In the genomic region with DNA sequence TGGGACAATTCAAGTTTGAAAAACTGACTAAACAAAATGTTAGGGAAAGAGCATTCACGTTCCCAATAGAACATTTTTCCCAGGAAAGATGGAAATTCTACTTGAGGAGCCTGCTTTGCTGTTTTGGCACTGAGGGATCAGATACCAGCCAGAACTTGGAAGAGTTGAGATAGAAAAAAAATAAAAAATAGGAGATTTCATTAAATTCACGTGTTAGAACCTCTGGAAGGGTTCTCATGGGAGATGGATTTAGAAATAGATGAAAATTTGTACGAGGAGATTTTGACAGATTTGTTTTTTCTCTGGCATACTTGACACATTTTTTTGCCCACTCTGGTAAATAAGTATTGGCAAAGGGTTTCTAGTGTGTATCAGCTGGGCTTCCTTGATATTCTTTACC, we compare ENCODE assay signal across 30 cellular contexts.
"Had no signal": no experiment of that assay in that cellular context is flagged by ENCODE, and none has a peak within 500 bp of the region (broad histone marks: within the 10 kb centered on the region; RNA-seq: fewer than 3 reads in every experiment).

No MANE protein-coding gene starts in this region.

- H3K4me1 Mint-ChIP-seq: activated B cell treated with CpG ODN at 0.5 μM for 24 hours; activated CD4-positive, alpha-beta T cell treated with anti-CD3 and anti-CD28 coated beads, Interleukin-2, amount 10 ng/mL, durations not matched to agents 24 days and 14 days; activated CD8-positive, alpha-beta memory T cell treated with anti-CD3 and anti-CD28 coated beads, Interleukin-2, amount 10 ng/mL, durations not matched to agents 7 days and 5 days; activated naive CD4-positive, alpha-beta T cell treated with anti-CD3 and anti-CD28 coated beads, Interleukin-2, amount 50 U/mL, for 24 hours had no signal

- H3K36me3 ChIP-seq: brain microvascular endothelial cell, cardiac muscle cell had no signal

- H3K4me3 ChIP-seq: cardiac muscle cell had no signal

- H3K27me3 ChIP-seq: brain microvascular endothelial cell, cardiac muscle cell had no signal

- ATAC-seq: activated CD8-positive, alpha-beta memory T cell treated with anti-CD3 and anti-CD28 coated beads, Interleukin-2, amount 10 ng/mL, durations not matched to agents 7 days and 5 days; Panc1; T-helper 17 cell had no signal

- DNase-seq: activated B cell treated with CpG ODN at 0.5 μM for 24 hours; activated CD4-positive, alpha-beta T cell treated with anti-CD3 and anti-CD28 coated beads for 1 hour; activated CD4-positive, alpha-beta T cell treated with anti-CD3 and anti-CD28 coated beads, Interleukin-2, amount 10 ng/mL, durations not matched to agents 24 days and 14 days; activated CD4-positive, alpha-beta T cell treated with anti-CD3 and anti-CD28 coated beads, Interleukin-2, amount 50 U/mL, for 48 hours; activated CD8-positive, alpha-beta memory T cell treated with anti-CD3 and anti-CD28 coated beads, Interleukin-2, amount 10 ng/mL, durations not matched to agents 7 days and 5 days; activated effector memory CD4-positive, alpha-beta T cell treated with Interleukin-2 at 50 U/mL for 16 hours; activated naive CD4-positive, alpha-beta T cell; activated T-cell treated with anti-CD3 and anti-CD28 coated beads, Interleukin-2, amount 50 U/mL, for 24 hours; amniotic stem cell; brain microvascular endothelial cell; IMR-90; KG1; MV-4-11; NCI-H1092 treated with DMSO at 0.1 percent for 48 hours; NCI-H1417 treated with DMSO at 0.1 percent for 48 hours; NCI-H1694 treated with DMSO at 0.1 percent for 48 hours; NCI-H2029 treated with DMSO at 0.1 percent for 48 hours; NCI-H345; NCI-H510A; NCI-H526 treated with DMSO at 0.1 percent for 48 hours; NCI-H82; NK-92 treated with Interleukin-12 subunit alpha and Interleukin-12 subunit beta, amount 100 ng/mL, for 24 hours; OCI-M1; SIG-M5; T-helper 17 cell; T1000 had no signal

- H3K27me3 Mint-ChIP-seq: activated naive CD4-positive, alpha-beta T cell treated with anti-CD3 and anti-CD28 coated beads, Interleukin-2, amount 50 U/mL, for 24 hours had no signal

- H3K4me3 Mint-ChIP-seq: activated B cell treated with CpG ODN at 0.5 μM for 24 hours; activated CD4-positive, alpha-beta T cell treated with anti-CD3 and anti-CD28 coated beads, Interleukin-2, amount 10 ng/mL, durations not matched to agents 24 days and 14 days; activated CD8-positive, alpha-beta memory T cell treated with anti-CD3 and anti-CD28 coated beads, Interleukin-2, amount 10 ng/mL, durations not matched to agents 7 days and 5 days; activated naive CD4-positive, alpha-beta T cell treated with anti-CD3 and anti-CD28 coated beads, Interleukin-2, amount 50 U/mL, for 24 hours; activated T-cell treated with anti-CD3 and anti-CD28 coated beads, Interleukin-2, amount 50 U/mL, for 24 hours; activated T-helper 1 cell treated with anti-CD3 and anti-CD28 coated beads, Interleukin-12 subunit alpha, Interleukin-12 subunit beta, Interleukin-2, Interleukin-4 antibody, amounts not matched to agents 30 ng/mL and 10 ng/mL and 1 ng/mL, durations not matched to agents 14 hours and 24 hours and 36 hours; T-helper 17 cell had no signal

- H3K27ac Mint-ChIP-seq: activated B cell treated with CpG ODN at 0.5 μM for 24 hours; activated CD4-positive, alpha-beta T cell treated with anti-CD3 and anti-CD28 coated beads, Interleukin-2, amount 10 ng/mL, durations not matched to agents 24 days and 14 days; activated CD8-positive, alpha-beta memory T cell treated with anti-CD3 and anti-CD28 coated beads, Interleukin-2, amount 10 ng/mL, durations not matched to agents 7 days and 5 days; activated naive CD4-positive, alpha-beta T cell treated with anti-CD3 and anti-CD28 coated beads, Interleukin-2, amount 50 U/mL, for 24 hours; activated T-cell treated with anti-CD3 and anti-CD28 coated beads, Interleukin-2, amount 50 U/mL, for 24 hours; activated T-helper 1 cell treated with anti-CD3 and anti-CD28 coated beads, Interleukin-12 subunit alpha, Interleukin-12 subunit beta, Interleukin-2, Interleukin-4 antibody, amounts not matched to agents 30 ng/mL and 10 ng/mL and 1 ng/mL, durations not matched to agents 14 hours and 24 hours and 36 hours; T-helper 17 cell had no signal

- H3K27ac ChIP-seq: brain microvascular endothelial cell, cardiac muscle cell had no signal

- H3K36me3 Mint-ChIP-seq: activated CD8-positive, alpha-beta memory T cell treated with anti-CD3 and anti-CD28 coated beads, Interleukin-2, amount 10 ng/mL, durations not matched to agents 7 days and 5 days; activated naive CD4-positive, alpha-beta T cell treated with anti-CD3 and anti-CD28 coated beads, Interleukin-2, amount 50 U/mL, for 24 hours had no signal

- H3K9me3 Mint-ChIP-seq: activated B cell treated with CpG ODN at 0.5 μM for 24 hours; activated CD4-positive, alpha-beta T cell treated with anti-CD3 and anti-CD28 coated beads, Interleukin-2, amount 10 ng/mL, durations not matched to agents 24 days and 14 days; activated naive CD4-positive, alpha-beta T cell treated with anti-CD3 and anti-CD28 coated beads, Interleukin-2, amount 50 U/mL, for 24 hours; activated T-cell treated with anti-CD3 and anti-CD28 coated beads, Interleukin-2, amount 50 U/mL, for 24 hours; activated T-helper 1 cell treated with anti-CD3 and anti-CD28 coated beads, Interleukin-12 subunit alpha, Interleukin-12 subunit beta, Interleukin-2, Interleukin-4 antibody, amounts not matched to agents 30 ng/mL and 10 ng/mL and 1 ng/mL, durations not matched to agents 14 hours and 24 hours and 36 hours had no signal
